1 cellular context compared by ENCODE assay signal in the genomic region with DNA sequence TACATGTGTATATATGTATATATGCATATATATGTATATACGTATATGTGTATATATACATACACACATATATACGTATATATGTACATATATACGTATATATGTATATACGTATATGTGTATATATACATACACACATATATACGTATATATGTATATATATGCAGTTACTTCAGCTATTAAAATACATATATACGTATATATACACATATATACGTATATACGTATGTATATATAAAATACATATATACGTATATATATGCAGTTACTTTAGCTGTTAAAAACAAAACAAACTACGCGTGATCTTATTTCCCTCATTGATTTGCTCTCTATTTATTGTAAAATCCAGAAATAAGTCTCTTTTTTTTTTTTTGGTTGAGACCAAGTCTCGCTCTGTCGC.
TF ChIP-seq lines count a peak whose summit lies in the region.

No MANE protein-coding gene starts in this region.

TF ChIP-seq in K562, 482 proteins besides CTCF, POLR2A, EP300 and RAD21 (continued from another document):
- TF ChIP-seq, protein P1, sequence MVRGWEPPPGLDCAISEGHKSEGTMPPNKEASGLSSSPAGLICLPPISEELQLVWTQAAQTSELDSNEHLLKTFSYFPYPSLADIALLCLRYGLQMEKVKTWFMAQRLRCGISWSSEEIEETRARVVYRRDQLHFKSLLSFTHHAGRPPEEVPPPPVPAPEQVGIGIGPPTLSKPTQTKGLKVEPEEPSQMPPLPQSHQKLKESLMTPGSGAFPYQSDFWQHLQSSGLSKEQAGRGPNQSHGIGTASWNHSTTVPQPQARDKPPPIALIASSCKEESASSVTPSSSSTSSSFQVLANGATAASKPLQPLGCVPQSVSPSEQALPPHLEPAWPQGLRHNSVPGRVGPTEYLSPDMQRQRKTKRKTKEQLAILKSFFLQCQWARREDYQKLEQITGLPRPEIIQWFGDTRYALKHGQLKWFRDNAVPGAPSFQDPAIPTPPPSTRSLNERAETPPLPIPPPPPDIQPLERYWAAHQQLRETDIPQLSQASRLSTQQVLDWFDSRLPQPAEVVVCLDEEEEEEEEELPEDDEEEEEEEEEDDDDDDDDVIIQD (CRISPR knock-in tag; IDR thresholded peaks at IDR 0.05) = peak; percentile 89; the same call in 1 of the 2 replicates
- TF ChIP-seq, protein P2, sequence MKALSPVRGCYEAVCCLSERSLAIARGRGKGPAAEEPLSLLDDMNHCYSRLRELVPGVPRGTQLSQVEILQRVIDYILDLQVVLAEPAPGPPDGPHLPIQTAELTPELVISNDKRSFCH (CRISPR knock-in tag; IDR thresholded peaks at IDR 0.05) = peak; percentile 67; the same call in 1 of the 2 replicates
- TF ChIP-seq, protein P2 (tag; IDR thresholded peaks at IDR 0.05) = no peak
- TF ChIP-seq RAD51 (IDR thresholded peaks at IDR 0.05; ENCODE audit: borderline replicate concordance, low read depth) (no peak), CEBPB (tag; IDR thresholded peaks at IDR 0.05) (no peak), HDGF (IDR thresholded peaks at IDR 0.05) (no peak), ILF3 (IDR thresholded peaks at IDR 0.05; ENCODE audit: borderline replicate concordance) (no peak), PCBP2 (IDR thresholded peaks at IDR 0.05; ENCODE audit: low read depth, low read length, poor library complexity, severe bottlenecking) (no peak), RBM25 (IDR thresholded peaks at IDR 0.05; ENCODE audit: low read depth, low read length, severe bottlenecking) (no peak), FOXA3 (CRISPR knock-in tag; conservative IDR thresholded peaks at IDR 0.05 in 1 of 2, IDR thresholded peaks at IDR 0.05 in 1 of 2) (no peak), RBFOX2 (IDR thresholded peaks at IDR 0.05; ENCODE audit: low read depth, low read length) (no peak), TCFL5 (CRISPR knock-in tag; conservative IDR thresholded peaks at IDR 0.05) (no peak), PTRF (tag; IDR thresholded peaks at IDR 0.05) (no peak), MTA1 (IDR thresholded peaks at IDR 0.05; ENCODE audit: borderline replicate concordance) (no peak), TCF3 (CRISPR knock-in tag; IDR thresholded peaks at IDR 0.05) (no peak), NCOA6 (IDR thresholded peaks at IDR 0.05) (no peak), SOX6 (IDR thresholded peaks at IDR 0.05) (no peak), ZNF699 (CRISPR knock-in tag; IDR thresholded peaks at IDR 0.05; ENCODE audit: insufficient replicate concordance) (peak; percentile 62), RBM39 (optimal IDR thresholded peaks at IDR 0.05; ENCODE audit: low read depth, low read length) (no peak)
- TF ChIP-seq, protein P3, sequence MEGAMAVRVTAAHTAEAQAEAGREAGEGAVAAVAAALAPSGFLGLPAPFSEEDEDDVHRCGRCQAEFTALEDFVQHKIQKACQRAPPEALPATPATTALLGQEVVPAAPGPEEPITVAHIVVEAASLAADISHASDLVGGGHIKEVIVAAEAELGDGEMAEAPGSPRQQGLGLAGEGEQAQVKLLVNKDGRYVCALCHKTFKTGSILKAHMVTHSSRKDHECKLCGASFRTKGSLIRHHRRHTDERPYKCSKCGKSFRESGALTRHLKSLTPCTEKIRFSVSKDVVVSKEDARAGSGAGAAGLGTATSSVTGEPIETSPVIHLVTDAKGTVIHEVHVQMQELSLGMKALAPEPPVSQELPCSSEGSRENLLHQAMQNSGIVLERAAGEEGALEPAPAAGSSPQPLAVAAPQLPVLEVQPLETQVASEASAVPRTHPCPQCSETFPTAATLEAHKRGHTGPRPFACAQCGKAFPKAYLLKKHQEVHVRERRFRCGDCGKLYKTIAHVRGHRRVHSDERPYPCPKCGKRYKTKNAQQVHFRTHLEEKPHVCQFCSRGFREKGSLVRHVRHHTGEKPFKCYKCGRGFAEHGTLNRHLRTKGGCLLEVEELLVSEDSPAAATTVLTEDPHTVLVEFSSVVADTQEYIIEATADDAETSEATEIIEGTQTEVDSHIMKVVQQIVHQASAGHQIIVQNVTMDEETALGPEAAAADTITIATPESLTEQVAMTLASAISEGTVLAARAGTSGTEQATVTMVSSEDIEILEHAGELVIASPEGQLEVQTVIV (CRISPR knock-in tag; IDR thresholded peaks at IDR 0.05; ENCODE audit: borderline replicate concordance) = peak; percentile 73; the same call in 1 of the 2 replicates
- TF ChIP-seq, protein P4, sequence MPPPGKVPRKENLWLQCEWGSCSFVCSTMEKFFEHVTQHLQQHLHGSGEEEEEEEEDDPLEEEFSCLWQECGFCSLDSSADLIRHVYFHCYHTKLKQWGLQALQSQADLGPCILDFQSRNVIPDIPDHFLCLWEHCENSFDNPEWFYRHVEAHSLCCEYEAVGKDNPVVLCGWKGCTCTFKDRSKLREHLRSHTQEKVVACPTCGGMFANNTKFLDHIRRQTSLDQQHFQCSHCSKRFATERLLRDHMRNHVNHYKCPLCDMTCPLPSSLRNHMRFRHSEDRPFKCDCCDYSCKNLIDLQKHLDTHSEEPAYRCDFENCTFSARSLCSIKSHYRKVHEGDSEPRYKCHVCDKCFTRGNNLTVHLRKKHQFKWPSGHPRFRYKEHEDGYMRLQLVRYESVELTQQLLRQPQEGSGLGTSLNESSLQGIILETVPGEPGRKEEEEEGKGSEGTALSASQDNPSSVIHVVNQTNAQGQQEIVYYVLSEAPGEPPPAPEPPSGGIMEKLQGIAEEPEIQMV (tag; conservative IDR thresholded peaks at IDR 0.05; ENCODE audit: low read depth) = no peak
- TF ChIP-seq, protein P5, sequence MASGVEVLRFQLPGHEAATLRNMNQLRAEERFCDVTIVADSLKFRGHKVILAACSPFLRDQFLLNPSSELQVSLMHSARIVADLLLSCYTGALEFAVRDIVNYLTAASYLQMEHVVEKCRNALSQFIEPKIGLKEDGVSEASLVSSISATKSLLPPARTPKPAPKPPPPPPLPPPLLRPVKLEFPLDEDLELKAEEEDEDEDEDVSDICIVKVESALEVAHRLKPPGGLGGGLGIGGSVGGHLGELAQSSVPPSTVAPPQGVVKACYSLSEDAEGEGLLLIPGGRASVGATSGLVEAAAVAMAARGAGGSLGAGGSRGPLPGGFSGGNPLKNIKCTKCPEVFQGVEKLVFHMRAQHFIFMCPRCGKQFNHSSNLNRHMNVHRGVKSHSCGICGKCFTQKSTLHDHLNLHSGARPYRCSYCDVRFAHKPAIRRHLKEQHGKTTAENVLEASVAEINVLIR (CRISPR knock-in tag; IDR thresholded peaks at IDR 0.05) = no peak
- TF ChIP-seq, protein P6, sequence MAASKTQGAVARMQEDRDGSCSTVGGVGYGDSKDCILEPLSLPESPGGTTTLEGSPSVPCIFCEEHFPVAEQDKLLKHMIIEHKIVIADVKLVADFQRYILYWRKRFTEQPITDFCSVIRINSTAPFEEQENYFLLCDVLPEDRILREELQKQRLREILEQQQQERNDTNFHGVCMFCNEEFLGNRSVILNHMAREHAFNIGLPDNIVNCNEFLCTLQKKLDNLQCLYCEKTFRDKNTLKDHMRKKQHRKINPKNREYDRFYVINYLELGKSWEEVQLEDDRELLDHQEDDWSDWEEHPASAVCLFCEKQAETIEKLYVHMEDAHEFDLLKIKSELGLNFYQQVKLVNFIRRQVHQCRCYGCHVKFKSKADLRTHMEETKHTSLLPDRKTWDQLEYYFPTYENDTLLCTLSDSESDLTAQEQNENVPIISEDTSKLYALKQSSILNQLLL (CRISPR knock-in tag; IDR thresholded peaks at IDR 0.05; ENCODE audit: borderline replicate concordance) = peak; percentile 99
- TF ChIP-seq, protein P7, sequence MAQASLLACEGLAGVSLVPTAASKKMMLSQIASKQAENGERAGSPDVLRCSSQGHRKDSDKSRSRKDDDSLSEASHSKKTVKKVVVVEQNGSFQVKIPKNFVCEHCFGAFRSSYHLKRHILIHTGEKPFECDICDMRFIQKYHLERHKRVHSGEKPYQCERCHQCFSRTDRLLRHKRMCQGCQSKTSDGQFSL (CRISPR knock-in tag; IDR thresholded peaks at IDR 0.05) = no peak
- TF ChIP-seq, protein P7 (tag; IDR thresholded peaks at IDR 0.05) = no peak
- TF ChIP-seq, protein P8, sequence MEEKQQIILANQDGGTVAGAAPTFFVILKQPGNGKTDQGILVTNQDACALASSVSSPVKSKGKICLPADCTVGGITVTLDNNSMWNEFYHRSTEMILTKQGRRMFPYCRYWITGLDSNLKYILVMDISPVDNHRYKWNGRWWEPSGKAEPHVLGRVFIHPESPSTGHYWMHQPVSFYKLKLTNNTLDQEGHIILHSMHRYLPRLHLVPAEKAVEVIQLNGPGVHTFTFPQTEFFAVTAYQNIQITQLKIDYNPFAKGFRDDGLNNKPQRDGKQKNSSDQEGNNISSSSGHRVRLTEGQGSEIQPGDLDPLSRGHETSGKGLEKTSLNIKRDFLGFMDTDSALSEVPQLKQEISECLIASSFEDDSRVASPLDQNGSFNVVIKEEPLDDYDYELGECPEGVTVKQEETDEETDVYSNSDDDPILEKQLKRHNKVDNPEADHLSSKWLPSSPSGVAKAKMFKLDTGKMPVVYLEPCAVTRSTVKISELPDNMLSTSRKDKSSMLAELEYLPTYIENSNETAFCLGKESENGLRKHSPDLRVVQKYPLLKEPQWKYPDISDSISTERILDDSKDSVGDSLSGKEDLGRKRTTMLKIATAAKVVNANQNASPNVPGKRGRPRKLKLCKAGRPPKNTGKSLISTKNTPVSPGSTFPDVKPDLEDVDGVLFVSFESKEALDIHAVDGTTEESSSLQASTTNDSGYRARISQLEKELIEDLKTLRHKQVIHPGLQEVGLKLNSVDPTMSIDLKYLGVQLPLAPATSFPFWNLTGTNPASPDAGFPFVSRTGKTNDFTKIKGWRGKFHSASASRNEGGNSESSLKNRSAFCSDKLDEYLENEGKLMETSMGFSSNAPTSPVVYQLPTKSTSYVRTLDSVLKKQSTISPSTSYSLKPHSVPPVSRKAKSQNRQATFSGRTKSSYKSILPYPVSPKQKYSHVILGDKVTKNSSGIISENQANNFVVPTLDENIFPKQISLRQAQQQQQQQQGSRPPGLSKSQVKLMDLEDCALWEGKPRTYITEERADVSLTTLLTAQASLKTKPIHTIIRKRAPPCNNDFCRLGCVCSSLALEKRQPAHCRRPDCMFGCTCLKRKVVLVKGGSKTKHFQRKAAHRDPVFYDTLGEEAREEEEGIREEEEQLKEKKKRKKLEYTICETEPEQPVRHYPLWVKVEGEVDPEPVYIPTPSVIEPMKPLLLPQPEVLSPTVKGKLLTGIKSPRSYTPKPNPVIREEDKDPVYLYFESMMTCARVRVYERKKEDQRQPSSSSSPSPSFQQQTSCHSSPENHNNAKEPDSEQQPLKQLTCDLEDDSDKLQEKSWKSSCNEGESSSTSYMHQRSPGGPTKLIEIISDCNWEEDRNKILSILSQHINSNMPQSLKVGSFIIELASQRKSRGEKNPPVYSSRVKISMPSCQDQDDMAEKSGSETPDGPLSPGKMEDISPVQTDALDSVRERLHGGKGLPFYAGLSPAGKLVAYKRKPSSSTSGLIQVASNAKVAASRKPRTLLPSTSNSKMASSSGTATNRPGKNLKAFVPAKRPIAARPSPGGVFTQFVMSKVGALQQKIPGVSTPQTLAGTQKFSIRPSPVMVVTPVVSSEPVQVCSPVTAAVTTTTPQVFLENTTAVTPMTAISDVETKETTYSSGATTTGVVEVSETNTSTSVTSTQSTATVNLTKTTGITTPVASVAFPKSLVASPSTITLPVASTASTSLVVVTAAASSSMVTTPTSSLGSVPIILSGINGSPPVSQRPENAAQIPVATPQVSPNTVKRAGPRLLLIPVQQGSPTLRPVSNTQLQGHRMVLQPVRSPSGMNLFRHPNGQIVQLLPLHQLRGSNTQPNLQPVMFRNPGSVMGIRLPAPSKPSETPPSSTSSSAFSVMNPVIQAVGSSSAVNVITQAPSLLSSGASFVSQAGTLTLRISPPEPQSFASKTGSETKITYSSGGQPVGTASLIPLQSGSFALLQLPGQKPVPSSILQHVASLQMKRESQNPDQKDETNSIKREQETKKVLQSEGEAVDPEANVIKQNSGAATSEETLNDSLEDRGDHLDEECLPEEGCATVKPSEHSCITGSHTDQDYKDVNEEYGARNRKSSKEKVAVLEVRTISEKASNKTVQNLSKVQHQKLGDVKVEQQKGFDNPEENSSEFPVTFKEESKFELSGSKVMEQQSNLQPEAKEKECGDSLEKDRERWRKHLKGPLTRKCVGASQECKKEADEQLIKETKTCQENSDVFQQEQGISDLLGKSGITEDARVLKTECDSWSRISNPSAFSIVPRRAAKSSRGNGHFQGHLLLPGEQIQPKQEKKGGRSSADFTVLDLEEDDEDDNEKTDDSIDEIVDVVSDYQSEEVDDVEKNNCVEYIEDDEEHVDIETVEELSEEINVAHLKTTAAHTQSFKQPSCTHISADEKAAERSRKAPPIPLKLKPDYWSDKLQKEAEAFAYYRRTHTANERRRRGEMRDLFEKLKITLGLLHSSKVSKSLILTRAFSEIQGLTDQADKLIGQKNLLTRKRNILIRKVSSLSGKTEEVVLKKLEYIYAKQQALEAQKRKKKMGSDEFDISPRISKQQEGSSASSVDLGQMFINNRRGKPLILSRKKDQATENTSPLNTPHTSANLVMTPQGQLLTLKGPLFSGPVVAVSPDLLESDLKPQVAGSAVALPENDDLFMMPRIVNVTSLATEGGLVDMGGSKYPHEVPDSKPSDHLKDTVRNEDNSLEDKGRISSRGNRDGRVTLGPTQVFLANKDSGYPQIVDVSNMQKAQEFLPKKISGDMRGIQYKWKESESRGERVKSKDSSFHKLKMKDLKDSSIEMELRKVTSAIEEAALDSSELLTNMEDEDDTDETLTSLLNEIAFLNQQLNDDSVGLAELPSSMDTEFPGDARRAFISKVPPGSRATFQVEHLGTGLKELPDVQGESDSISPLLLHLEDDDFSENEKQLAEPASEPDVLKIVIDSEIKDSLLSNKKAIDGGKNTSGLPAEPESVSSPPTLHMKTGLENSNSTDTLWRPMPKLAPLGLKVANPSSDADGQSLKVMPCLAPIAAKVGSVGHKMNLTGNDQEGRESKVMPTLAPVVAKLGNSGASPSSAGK (IDR thresholded peaks at IDR 0.05) = no peak
